Comparison of ENCODE assay signal across 10 cellular contexts in genomic region chr6:41021832-41022231, GRCh38. TPM values are rescaled to one million over a fixed set of nuclear protein-coding genes. Genes with fewer than 3 reads are reported as not detected.
A peak's percentile ranks its signal among the peaks of the same experiment; 100 is the strongest.
DNase-seq lines count a peak whose midpoint lies in the region; ATAC-seq and TF ChIP-seq lines count a peak whose summit lies in the region.
"Had no signal": no experiment of that assay in that cellular context is flagged by ENCODE, and none has a peak within 500 bp of the region (broad histone marks: within the 10 kb centered on the region; RNA-seq: fewer than 3 reads in every experiment).

No MANE protein-coding gene starts in this region.

- H3K27ac ChIP-seq in left ventricle myocardium inferior (replicated peaks) = no peak overlapping the region
- H3K27ac ChIP-seq: ascending aorta had no signal

- CTCF ChIA-PET in WTC11 (lab: Charles Lee) = no interaction called here

- H3K27me3 ChIP-seq in H7 (ENCODE audit: control insufficient read depth, insufficient read depth, low read length) (no peaks in the 10 kb centered on the region), left ventricle myocardium inferior (ENCODE audit: low read depth) (no peaks in the 10 kb centered on the region)
- H3K27me3 ChIP-seq: ascending aorta had no signal

- H3K36me3 Mint-ChIP-seq in WTC11 = 0 out of 2 replicates have a peak, but pooled peaks cover 3% of the 10 kb centered on the region

- H3K4me1 ChIP-seq in left ventricle myocardium inferior = no peaks in the 10 kb centered on the region
- H3K4me1 ChIP-seq: ascending aorta had no signal

- peaks cover 5% of the 10 kb centered on the region for H3K4me1 Mint-ChIP-seq in WTC11

- DNase-seq in A172 (ENCODE audit: low spot score) (peak; percentile 39), H7 (peak; percentile 16), WTC11 (ENCODE audit: low spot score) (peak; percentile 29), left ventricle myocardium inferior (peak; percentile 34), germinal center (ENCODE audit: low spot score) (no peak), NAMALWA (ENCODE audit: low spot score) (no peak), SKM-1 treated with dmso at 0.1 percent for 144 hours (lab: John Stamatoyannopoulos, UW; ENCODE audit: unreplicated experiment) (no peak)

- POLR2A ChIA-PET in WTC11 (lab: Charles Lee) = no interaction called here

- no peaks in the 10 kb centered on the region for H3K36me3 ChIP-seq in H7 (replicated peaks; ENCODE audit: control insufficient read depth, insufficient read depth, low read length)
- H3K36me3 ChIP-seq in left ventricle myocardium inferior = no peaks in the 10 kb centered on the region
- H3K36me3 ChIP-seq: ascending aorta had no signal

- H3K27ac Mint-ChIP-seq in WTC11 = no peak overlapping the region
- H3K27ac Mint-ChIP-seq: T-helper 1 cell treated with Interleukin-12 subunit alpha and Interleukin-12 subunit beta and Interleukin-4 antibody, amounts not matched to agents 30 μg/mL and 1 μg/mL, for 36 hours had no signal

- ATAC-seq in WTC11 = peak; percentile 85
- no peak for ATAC-seq in GM18873 (IDR thresholded peaks at IDR 0.05; ENCODE audit: low FRiP score, unreplicated experiment)

- TF ChIP-seq CTCF in WTC11 (IDR thresholded peaks at IDR 0.05) (no peak), left ventricle myocardium inferior (IDR thresholded peaks at IDR 0.05; ENCODE audit: borderline replicate concordance) (peak; percentile 53)

- H3K27me3 Mint-ChIP-seq in WTC11 (ENCODE audit: low read depth) = peaks cover 3% of the 10 kb centered on the region; the same call in 1 of the 2 replicates

- no peaks in the 10 kb centered on the region for H3K9me3 ChIP-seq in left ventricle myocardium inferior (replicated peaks)
- H3K9me3 ChIP-seq: ascending aorta had no signal

- peaks cover 8% of the 10 kb centered on the region for H3K9me3 Mint-ChIP-seq in WTC11
- H3K9me3 Mint-ChIP-seq: T-helper 1 cell treated with Interleukin-12 subunit alpha and Interleukin-12 subunit beta and Interleukin-4 antibody, amounts not matched to agents 30 μg/mL and 1 μg/mL, for 36 hours had no signal

- intact Hi-C loops in left ventricle myocardium inferior (cut with micrococcal nuclease) = no loop called here

- H3K4me3 ChIP-seq in H7 (ENCODE audit: insufficient read depth, low read depth, low read length) = no peak overlapping the region
- no peak overlapping the region for H3K4me3 ChIP-seq in left ventricle myocardium inferior
- H3K4me3 ChIP-seq: ascending aorta had no signal

- H3K4me3 Mint-ChIP-seq in WTC11 = no peak overlapping the region
- H3K4me3 Mint-ChIP-seq: T-helper 1 cell treated with Interleukin-12 subunit alpha and Interleukin-12 subunit beta and Interleukin-4 antibody, amounts not matched to agents 30 μg/mL and 1 μg/mL, for 36 hours had no signal

TF ChIP-seq in WTC11, 78 proteins besides CTCF, POLR2A, EP300 and RAD21 (continues in another document):
- no peak for TF ChIP-seq ZNF512 (CRISPR knock-in tag; IDR thresholded peaks at IDR 0.05; ENCODE audit: borderline replicate concordance)
- TF ChIP-seq ZNF281 (CRISPR knock-in tag; IDR thresholded peaks at IDR 0.05) = no peak
- no peak for TF ChIP-seq RORB (CRISPR knock-in tag; IDR thresholded peaks at IDR 0.05)
- no peak for TF ChIP-seq AR (CRISPR knock-in tag; IDR thresholded peaks at IDR 0.05)
- no peak for TF ChIP-seq NR3C1 (CRISPR knock-in tag; conservative IDR thresholded peaks at IDR 0.05; ENCODE audit: low read depth)
- TF ChIP-seq TCF7 (CRISPR knock-in tag; IDR thresholded peaks at IDR 0.05; ENCODE audit: low read depth) = no peak
- no peak for TF ChIP-seq GABPB1 (CRISPR knock-in tag; IDR thresholded peaks at IDR 0.05)
- no peak for TF ChIP-seq PREB (CRISPR knock-in tag; IDR thresholded peaks at IDR 0.05; ENCODE audit: borderline replicate concordance)
- TF ChIP-seq FOXJ3 (CRISPR knock-in tag; IDR thresholded peaks at IDR 0.05; ENCODE audit: borderline replicate concordance) = no peak

RNA-seq across cellular contexts. Expression of gene UNC5CL, which starts 17.2 kb away (rescaled TPM):
- total RNA-seq in A172 (2014; rRNA removed; shearing (Covaris generic)) = 0.62 TPM in 1 of 2 replicates, not detected in the other
- total RNA-seq in H7 (2014; rRNA removed; shearing (Covaris generic)) = 4.2 and 4.3 TPM in 2 replicates
- total RNA-seq in WTC11 (2021) = 3.3 to 4.5 TPM (median 3.6 TPM) in 3 replicates
- 0.27 TPM for total RNA-seq in left ventricle myocardium inferior

RNA-seq across cellular contexts. Expression of gene TSPO2, which starts 20.4 kb away (rescaled TPM):
- not detected in 2 replicates for total RNA-seq in A172 (2014; rRNA removed; shearing (Covaris generic))
- not detected in 2 replicates for total RNA-seq in H7 (2014; rRNA removed; shearing (Covaris generic))
- total RNA-seq in WTC11 (2021) (not detected in 3 replicates), left ventricle myocardium inferior (not detected)
- total RNA-seq: ascending aorta had no signal

RNA-seq across cellular contexts. Expression of gene APOBEC2, which starts 31.2 kb away (rescaled TPM):
- not detected in 2 replicates for total RNA-seq in A172 (2014; rRNA removed; shearing (Covaris generic))
- 0.14 TPM in 1 of 2 replicates, not detected in the other for total RNA-seq in H7 (2014; rRNA removed; shearing (Covaris generic))
- not detected in 3 replicates for total RNA-seq in WTC11 (2021)
- 219 TPM for total RNA-seq in left ventricle myocardium inferior
- total RNA-seq: ascending aorta had no signal

RNA-seq across cellular contexts. Expression of gene OARD1, which starts 50.3 kb away (rescaled TPM):
- total RNA-seq in A172 (2014; rRNA removed; shearing (Covaris generic)) = 9.3 and 15.2 TPM in 2 replicates
- 15.3 and 23.2 TPM in 2 replicates for total RNA-seq in H7 (2014; rRNA removed; shearing (Covaris generic))
- total RNA-seq in WTC11 (2021) (33.7 to 37.0 TPM (median 36.5 TPM) in 3 replicates), left ventricle myocardium inferior (19.9 TPM)
- total RNA-seq: ascending aorta had no signal

RNA-seq across cellular contexts. Expression of gene NFYA, which starts 50.9 kb away (rescaled TPM):
- total RNA-seq in A172 (2014; rRNA removed; shearing (Covaris generic)) = 12.9 and 15.4 TPM in 2 replicates
- 12.1 and 20.0 TPM in 2 replicates for total RNA-seq in H7 (2014; rRNA removed; shearing (Covaris generic))
- 34.7 to 37.7 TPM (median 35.8 TPM) in 3 replicates for total RNA-seq in WTC11 (2021)
- 12.5 TPM for total RNA-seq in left ventricle myocardium inferior

Comparison
In these comparisons a context has a peak if more than half of its experiments do, and no peak if none do; other contexts are left out.
1. DNase-seq: peak in A172 (single experiment), H7 (single experiment), WTC11 (single experiment) and left ventricle myocardium inferior (single experiment); none in germinal center (single experiment), NAMALWA (single experiment) and SKM-1 treated with dmso at 0.1 percent for 144 hours (single experiment).
2. RNA of gene APOBEC2, which starts 31.2 kb away (total RNA-seq): 219 TPM in left ventricle myocardium inferior (single experiment); 0.14 TPM in H7, not detected in WTC11 and not detected in A172; every median in the first group is over 100 times any median in the second.